ENCODE assay signal across 26 cellular contexts in genomic region chr12:67046062-67046461, GRCh38.
DNase-seq lines count a peak whose midpoint lies in the region; ATAC-seq and TF ChIP-seq lines count a peak whose summit lies in the region.
"Had no signal": no experiment of that assay in that cellular context is flagged by ENCODE, and none has a peak within 500 bp of the region (broad histone marks: within the 10 kb centered on the region; RNA-seq: fewer than 3 reads in every experiment).

No MANE protein-coding gene starts in this region.

- POLR2A ChIA-PET in HEK293 (lab: Yijun Ruan, JAX), result interaction anchor here (1.6 kb wide), 1 partner anchor 222 kb away, joined by 5 read pairs; the partner anchor contains the start of gene CAND1

- no peaks in the 10 kb centered on the region for H3K9me3 Mint-ChIP-seq in chondrocyte (ENCODE audit: low read depth)
- H3K9me3 Mint-ChIP-seq in endodermal cell, result peaks cover 1% of the 10 kb centered on the region
- H3K9me3 Mint-ChIP-seq: CD8-positive, alpha-beta T cell had no signal

- H3K27me3 Mint-ChIP-seq in chondrocyte (ENCODE audit: low read depth) (no peaks in the 10 kb centered on the region), endodermal cell (ENCODE audit: insufficient read depth) (no peaks in the 10 kb centered on the region)

- 82 to 90% methylated on average over 2 to 4 of the region's 4 CpGs for WGBS in endodermal cell (ENCODE audit: insufficient coverage in 1 of 2, insufficient read length in 1 of 2), 2 experiments

- DNase-seq in NCI-H146 (lab: John Stamatoyannopoulos, UW) (peak; percentile 13), NCI-H146 treated with DMSO at 0.1 percent for 48 hours (lab: John Stamatoyannopoulos, UW; ENCODE audit: unreplicated experiment) (no peak), chondrocyte (ENCODE audit: low spot score) (no peak), endodermal cell (no peak)
- DNase-seq: Caco-2; CD8-positive, alpha-beta T cell; EL; GDM1; Kasumi-1; NCI-H1092 treated with DMSO at 0.1 percent for 48 hours; NCI-H1436; NCI-H1930; NCI-H2171 treated with DMSO at 0.1 percent for 48 hours; NCI-H446; NCI-H526; PC-9; SJCRH30 had no signal

- H3K4me2 ChIP-seq in parathyroid adenoma (ENCODE audit: low read length), result no peak overlapping the region
- H3K4me2 ChIP-seq: PC-9 had no signal

- peaks cover 16% of the 10 kb centered on the region for H3K4me1 Mint-ChIP-seq in chondrocyte (ENCODE audit: low read depth)
- H3K4me1 Mint-ChIP-seq in endodermal cell, result peaks cover 25% of the 10 kb centered on the region
- H3K4me1 Mint-ChIP-seq: B cell had no signal

- H3K27me3 ChIP-seq in parathyroid adenoma (ENCODE audit: control insufficient read depth, insufficient read depth, low read length), result no peaks in the 10 kb centered on the region
- H3K27me3 ChIP-seq in endodermal cell (ENCODE audit: control insufficient read depth, insufficient read depth, low read length, poor library complexity, severe bottlenecking), result no peaks in the 10 kb centered on the region
- H3K27me3 ChIP-seq: SJCRH30 had no signal

- no peak for ATAC-seq in GM18520 (IDR thresholded peaks at IDR 0.05; ENCODE audit: unreplicated experiment)
- ATAC-seq: CD8-positive, alpha-beta T cell; GM12878; K562; Right ventricle myocardium inferior had no signal

- H3K36me3 ChIP-seq in HEK293 (ENCODE audit: control insufficient read depth in 2 of 2, insufficient read depth in 1 of 2, low read length in 2 of 2) (no peaks in the 10 kb centered on the region), parathyroid adenoma (ENCODE audit: control insufficient read depth, insufficient read depth, low read length) (no peaks in the 10 kb centered on the region), endodermal cell (ENCODE audit: control insufficient read depth, insufficient read depth, low read length) (no peaks in the 10 kb centered on the region)
- H3K36me3 ChIP-seq: SJCRH30 had no signal

- H3K9me3 ChIP-seq in HEK293 (ENCODE audit: control insufficient read depth, insufficient read depth, low read depth, low read length) (no peaks in the 10 kb centered on the region), parathyroid adenoma (ENCODE audit: control insufficient read depth, low read length) (no peaks in the 10 kb centered on the region), endodermal cell (ENCODE audit: control insufficient read depth, low read length) (peaks cover 6% of the 10 kb centered on the region)
- H3K9me3 ChIP-seq: Caco-2, SJCRH30 had no signal

- H3K9ac ChIP-seq in parathyroid adenoma (no peak overlapping the region), endodermal cell (ENCODE audit: extremely low read depth, low read length, poor library complexity, severe bottlenecking) (no peak overlapping the region)

- H3K4me1 ChIP-seq in HEK293 (ENCODE audit: control insufficient read depth, insufficient read depth, low read length) (peaks cover 57% of the 10 kb centered on the region), parathyroid adenoma (peaks cover 4% of the 10 kb centered on the region), endodermal cell (ENCODE audit: control insufficient read depth, insufficient read depth, low read length) (peaks cover 35% of the 10 kb centered on the region)
- H3K4me1 ChIP-seq: Caco-2 had no signal

- H3K36me3 Mint-ChIP-seq in chondrocyte (ENCODE audit: low read depth) (no peaks in the 10 kb centered on the region), endodermal cell (ENCODE audit: low read depth) (no peaks in the 10 kb centered on the region)
- H3K36me3 Mint-ChIP-seq: CD8-positive, alpha-beta T cell had no signal

- CTCF ChIA-PET in HEK293 (lab: Yijun Ruan, JAX), result interaction anchor here (0.7 to 2.2 kb wide), 3 partner anchors 20 to 22 kb away, joined by 5 to 11 read pairs (median 5); no protein-coding TSS in a partner anchor

- H2AFZ ChIP-seq in parathyroid adenoma, result peak overlapping the region; percentile 50
- H2AFZ ChIP-seq: PC-9 had no signal

- H3K27ac ChIP-seq in HEK293 (ENCODE audit: extremely low read depth, low read depth, low read length), result no peak overlapping the region
- no peak overlapping the region for H3K27ac ChIP-seq in parathyroid adenoma
- no peak overlapping the region for H3K27ac ChIP-seq in endodermal cell (ENCODE audit: low read depth, low read length)
- H3K27ac ChIP-seq: 22Rv1, C4-2B, PC-9, SJCRH30 had no signal

- H3K4me3 ChIP-seq in HEK293 (ENCODE audit: low read depth, low read length) (no peak overlapping the region), parathyroid adenoma (ENCODE audit: low read depth, low read length) (no peak overlapping the region), endodermal cell (ENCODE audit: low read length) (no peak overlapping the region)
- H3K4me3 ChIP-seq: GM12878, K562, PC-9, SJCRH30 had no signal

- peaks cover 22% of the 10 kb centered on the region for H3K79me2 ChIP-seq in parathyroid adenoma

- TF ChIP-seq CTCF in HEK293 (tag by site-specific recombination; IDR thresholded peaks at IDR 0.05), result no peak
- no peak for TF ChIP-seq CTCF in chondrocyte (IDR thresholded peaks at IDR 0.05)
- TF ChIP-seq CTCF in parathyroid adenoma (IDR thresholded peaks at IDR 0.05), result no peak
- TF ChIP-seq CTCF in endodermal cell (conservative IDR thresholded peaks at IDR 0.05), result no peak

- no peak overlapping the region for H3K4me3 Mint-ChIP-seq in chondrocyte (ENCODE audit: unreplicated experiment)
- H3K4me3 Mint-ChIP-seq in endodermal cell, result no peak overlapping the region
- H3K4me3 Mint-ChIP-seq: B cell; CD8-positive, alpha-beta T cell had no signal

- H3K27ac Mint-ChIP-seq in chondrocyte (ENCODE audit: unreplicated experiment), result peak overlapping the region; percentile 27
- no peak overlapping the region for H3K27ac Mint-ChIP-seq in endodermal cell
- H3K27ac Mint-ChIP-seq: B cell; CD8-positive, alpha-beta T cell had no signal

TF ChIP-seq in HEK293, 187 proteins besides CTCF, POLR2A, EP300 and RAD21:
- peak; percentile 63 for TF ChIP-seq IKZF3 (tag by site-specific recombination; IDR thresholded peaks at IDR 0.05)
- peak; percentile 21; the same call in 1 of the 2 replicates for TF ChIP-seq ZNF335 (tag by site-specific recombination; conservative IDR thresholded peaks at IDR 0.05)
- no peak for TF ChIP-seq ZNF701 (tag by site-specific recombination; IDR thresholded peaks at IDR 0.05)
TF ChIP-seq in HEK293: peak in this region for 2.
